8 cellular contexts compared by ENCODE assay signal in the genomic region with DNA sequence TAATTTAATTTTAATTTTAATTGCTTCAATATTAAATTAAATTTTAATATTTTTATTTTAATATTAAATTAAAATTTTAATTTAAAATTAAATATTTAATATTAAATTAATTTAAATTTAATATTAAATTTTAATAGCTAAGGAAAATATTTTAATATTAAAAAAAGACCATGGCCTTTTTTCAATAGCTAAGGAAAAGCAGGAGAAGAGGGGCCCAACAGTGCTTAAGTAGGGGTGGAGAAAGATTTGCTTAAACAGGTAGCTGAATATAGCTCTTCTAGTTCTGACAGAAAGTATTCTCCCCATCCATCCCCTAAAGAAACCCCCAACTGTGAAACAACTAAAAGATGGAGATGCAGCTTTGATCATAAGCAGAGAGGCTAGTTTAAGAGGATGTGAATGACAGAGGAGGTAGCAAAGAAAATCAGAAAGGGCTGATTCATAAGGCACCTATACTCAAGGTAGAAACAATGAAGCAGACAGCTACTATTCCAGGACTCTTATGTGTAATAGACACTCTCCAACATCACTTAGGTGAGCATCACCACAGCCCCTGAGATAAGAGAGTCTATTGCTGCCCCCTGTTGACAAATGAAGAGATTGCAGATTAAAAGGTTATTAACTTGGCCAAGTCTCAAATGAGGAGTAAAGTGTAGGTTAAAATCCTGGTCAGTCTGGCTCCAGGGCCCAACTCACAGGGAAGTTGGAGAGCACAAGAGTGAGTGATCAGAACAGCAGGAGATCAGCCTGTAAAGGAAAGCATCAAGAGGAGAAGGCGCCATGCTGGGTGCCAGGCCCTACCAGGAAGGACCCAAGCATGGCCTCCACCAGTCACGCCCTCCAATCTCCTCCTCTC. TPM values are rescaled to one million over a fixed set of nuclear protein-coding genes. Genes with fewer than 3 reads are reported as not detected.
DNase-seq lines count a peak whose midpoint lies in the region; ATAC-seq and TF ChIP-seq lines count a peak whose summit lies in the region.

No MANE protein-coding gene starts in this region.

- peak; percentile 85 to 88 for ATAC-seq in CD4-positive, CD25-positive, alpha-beta regulatory T cell (ENCODE audit: low read depth in 2 of 2)
- ATAC-seq in GM18873 (IDR thresholded peaks at IDR 0.05; ENCODE audit: low FRiP score, unreplicated experiment) (peak; percentile 44), mucosa of descending colon (peak; percentile 85), HG02852 (IDR thresholded peaks at IDR 0.05; ENCODE audit: unreplicated experiment) (no peak), HG02588 (IDR thresholded peaks at IDR 0.05; ENCODE audit: unreplicated experiment) (no peak)
- peak; percentile 97 for ATAC-seq in effector memory CD8-positive, alpha-beta T cell (replicated peaks)

- no peak overlapping the region for H3K27ac ChIP-seq in CD4-positive, CD25-positive, alpha-beta regulatory T cell (ENCODE audit: insufficient read depth, low read length, poor library complexity, severe bottlenecking)

- peaks cover 34% of the 10 kb centered on the region for H3K36me3 ChIP-seq in CD4-positive, CD25-positive, alpha-beta regulatory T cell (ENCODE audit: control insufficient read depth, insufficient read depth, low read length)
- no peaks in the 10 kb centered on the region for H3K36me3 ChIP-seq in mucosa of descending colon (ENCODE audit: low read depth)

- peaks cover 0 to 1% (median 0%) of the 10 kb centered on the region in 7 donors for H3K9me3 Mint-ChIP-seq in CD4-positive, CD25-positive, alpha-beta regulatory T cell
- H3K9me3 Mint-ChIP-seq in effector memory CD8-positive, alpha-beta T cell = no peaks in the 10 kb centered on the region

- no peak overlapping the region for H3K4me3 ChIP-seq in CD4-positive, CD25-positive, alpha-beta regulatory T cell (ENCODE audit: low read depth, low read length)
- no peak overlapping the region for H3K4me3 ChIP-seq in mucosa of descending colon

- H3K4me1 ChIP-seq in CD4-positive, CD25-positive, alpha-beta regulatory T cell (ENCODE audit: control insufficient read depth, insufficient read depth, low read length, poor library complexity, severe bottlenecking) = peaks cover 5% of the 10 kb centered on the region
- no peaks in the 10 kb centered on the region for H3K4me1 ChIP-seq in mucosa of descending colon (ENCODE audit: low read depth)

- H3K9me3 ChIP-seq in CD4-positive, CD25-positive, alpha-beta regulatory T cell (ENCODE audit: control insufficient read depth in 2 of 2, low read length in 2 of 2) = no peaks in the 10 kb centered on the region
- no peaks in the 10 kb centered on the region for H3K9me3 ChIP-seq in mucosa of descending colon

- peak; percentile 38 for TF ChIP-seq CTCF in mucosa of descending colon (IDR thresholded peaks at IDR 0.05)

- H3K36me3 Mint-ChIP-seq in CD4-positive, CD25-positive, alpha-beta regulatory T cell = peaks cover 24% of the 10 kb centered on the region
- peaks cover 50% of the 10 kb centered on the region for H3K36me3 Mint-ChIP-seq in effector memory CD8-positive, alpha-beta T cell (ENCODE audit: insufficient read depth)

- no peaks in the 10 kb centered on the region for H3K27me3 ChIP-seq in CD4-positive, CD25-positive, alpha-beta regulatory T cell (ENCODE audit: control insufficient read depth, insufficient read depth, low read length)

- DNase-seq in CD4-positive, CD25-positive, alpha-beta regulatory T cell = peak; percentile 38 to 83 (median 79)
- DNase-seq in NCI-H146 (lab: John Stamatoyannopoulos, UW) (peak; percentile 70), SKM-1 treated with dmso at 0.1 percent for 144 hours (lab: John Stamatoyannopoulos, UW; ENCODE audit: unreplicated experiment) (peak; percentile 39), mucosa of descending colon (peak in 2 of 3 donors; percentile 31 to 65)
- DNase-seq in effector memory CD8-positive, alpha-beta T cell = peak; percentile 60 to 64 (median 61)

- no peaks in the 10 kb centered on the region for H3K27me3 Mint-ChIP-seq in CD4-positive, CD25-positive, alpha-beta regulatory T cell
- H3K27me3 Mint-ChIP-seq in effector memory CD8-positive, alpha-beta T cell = no peaks in the 10 kb centered on the region

- peak overlapping the region in 2 of 4 donors; percentile 12 to 84 for H3K4me3 Mint-ChIP-seq in CD4-positive, CD25-positive, alpha-beta regulatory T cell
- no peak overlapping the region for H3K4me3 Mint-ChIP-seq in effector memory CD8-positive, alpha-beta T cell

- intact Hi-C loops in mucosa of descending colon (cut with DNase I, micrococcal nuclease) = loop anchor here in 1 of 2 donors (5.0 kb wide), 1 partner anchor 92 kb away; no protein-coding TSS in a partner anchor

- H3K4me1 Mint-ChIP-seq in CD4-positive, CD25-positive, alpha-beta regulatory T cell = peaks cover 11 to 45% (median 30%) of the 10 kb centered on the region in 4 donors
- peaks cover 19 to 22% of the 10 kb centered on the region in 2 donors for H3K4me1 Mint-ChIP-seq in effector memory CD8-positive, alpha-beta T cell (ENCODE audit: low read depth in 2 of 2)

- peak overlapping the region in 1 of 3 donors; percentile 64 for H3K27ac Mint-ChIP-seq in CD4-positive, CD25-positive, alpha-beta regulatory T cell
- H3K27ac Mint-ChIP-seq in effector memory CD8-positive, alpha-beta T cell = peak overlapping the region in 1 of 2 donors; percentile 33

RNA-seq across cellular contexts. Expression of a gene that starts 7.8 kb away (rescaled TPM):
- 128 TPM for total RNA-seq in CD4-positive, CD25-positive, alpha-beta regulatory T cell
- polyA plus RNA-seq in CD4-positive, CD25-positive, alpha-beta regulatory T cell = 100 to 1,000 TPM; 556 to 649 (median 611) TPM
- 100 to 1,000 TPM; 169 to 201 (median 185) TPM for total RNA-seq in mucosa of descending colon

RNA-seq across cellular contexts. Expression of a gene that starts 8.8 kb away (rescaled TPM):
- 2.7 TPM for total RNA-seq in CD4-positive, CD25-positive, alpha-beta regulatory T cell
- under 1 TPM; 0.18 to 0.88 (median 0.20) TPM for polyA plus RNA-seq in CD4-positive, CD25-positive, alpha-beta regulatory T cell
- total RNA-seq in mucosa of descending colon = under 1 TPM in 2 of 3 donors, not detected in 1; 0.25 to 0.26 TPM

RNA-seq across cellular contexts. Expression of a gene that starts 18.2 kb away (rescaled TPM):
- total RNA-seq in CD4-positive, CD25-positive, alpha-beta regulatory T cell = 0.42 TPM
- not detected for polyA plus RNA-seq in CD4-positive, CD25-positive, alpha-beta regulatory T cell
- total RNA-seq in mucosa of descending colon = 1 to 10 TPM; 2.5 to 9.2 (median 2.8) TPM

RNA-seq across cellular contexts. Expression of a gene that starts 31.2 kb away (rescaled TPM):
- 3.8 TPM for total RNA-seq in CD4-positive, CD25-positive, alpha-beta regulatory T cell
- 1 to 10 TPM; 1.1 to 1.9 (median 1.5) TPM for polyA plus RNA-seq in CD4-positive, CD25-positive, alpha-beta regulatory T cell
- 1 to 10 TPM; 3.8 to 7.3 (median 6.6) TPM for total RNA-seq in mucosa of descending colon

RNA-seq across cellular contexts. Expression of a gene that starts 39.3 kb away (rescaled TPM):
- 0.39 TPM for total RNA-seq in CD4-positive, CD25-positive, alpha-beta regulatory T cell
- 1 to 10 TPM in 1 of 4 donors, under 1 TPM in 2, not detected in 1; 0.30 to 1.2 (median 0.67) TPM for polyA plus RNA-seq in CD4-positive, CD25-positive, alpha-beta regulatory T cell
- 1 to 10 TPM in 2 of 3 donors, under 1 TPM in 1; 0.55 to 1.7 (median 1.3) TPM for total RNA-seq in mucosa of descending colon

Comparison
In these comparisons a context has a peak if more than half of its experiments do, and no peak if none do; other contexts are left out.
1. ATAC-seq: peak in CD4-positive, CD25-positive, alpha-beta regulatory T cell (2 of 2), GM18873 (single experiment), effector memory CD8-positive, alpha-beta T cell (single experiment) and mucosa of descending colon (single experiment); none in HG02852 (single experiment) and HG02588 (single experiment).
2. Peak in every context shown above with its lines, with median percentiles within 50 percentile points of each other: DNase-seq.